In the genomic region with DNA sequence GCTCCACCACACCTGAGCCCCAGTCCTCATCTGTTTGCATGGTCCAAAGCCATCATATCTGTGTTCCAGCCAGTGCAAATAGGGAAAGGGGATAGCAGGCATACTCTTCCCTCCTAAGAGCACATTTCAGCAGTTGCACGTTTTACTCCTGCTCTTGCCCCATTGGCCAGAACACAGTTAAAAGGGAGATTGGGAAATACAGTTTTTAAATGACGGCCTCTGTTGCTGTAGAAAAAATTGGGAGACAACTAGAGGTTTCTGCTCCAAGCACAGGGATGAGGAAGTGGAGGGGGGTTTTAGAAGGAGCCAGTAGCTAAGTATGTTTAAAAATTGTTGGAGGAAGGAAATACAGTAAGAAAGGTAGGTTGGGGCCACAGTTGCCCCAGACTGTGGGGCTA, we compare ENCODE assay signal across 19 cellular contexts. TPM values are rescaled to one million over a fixed set of nuclear protein-coding genes. Genes with fewer than 3 reads are reported as not detected.
DNase-seq lines count a peak whose midpoint lies in the region; ATAC-seq and TF ChIP-seq lines count a peak whose summit lies in the region.
"Had no signal": no experiment of that assay in that cellular context is flagged by ENCODE, and none has a peak within 500 bp of the region (broad histone marks: within the 10 kb centered on the region; RNA-seq: fewer than 3 reads in every experiment).

No MANE protein-coding gene starts in this region.

- peak overlapping the region; percentile 22 for H3K4me2 ChIP-seq in GM23248 (ENCODE audit: unreplicated experiment)

- H3K36me3 Mint-ChIP-seq in osteocyte (ENCODE audit: unreplicated experiment) = no peaks in the 10 kb centered on the region

- no peaks in the 10 kb centered on the region for H3K36me3 ChIP-seq in GM23248 (ENCODE audit: low read depth)
- no peaks in the 10 kb centered on the region for H3K36me3 ChIP-seq in RWPE2 (ENCODE audit: low read depth)
- H3K36me3 ChIP-seq in HAP-1 (replicated peaks) = no peaks in the 10 kb centered on the region
- H3K36me3 ChIP-seq in breast epithelium = no peaks in the 10 kb centered on the region

- ATAC-seq in RWPE2 (ENCODE audit: low read depth) (no peak), HG03520 (IDR thresholded peaks at IDR 0.05; ENCODE audit: unreplicated experiment) (no peak)
- ATAC-seq: Panc1, T-helper 17 cell had no signal

- peak; percentile 7 for TF ChIP-seq CTCF in RWPE2 (IDR thresholded peaks at IDR 0.05; ENCODE audit: poor library complexity, severe bottlenecking)
- no peak for TF ChIP-seq CTCF in osteocyte (IDR thresholded peaks at IDR 0.05)
- no peak for TF ChIP-seq CTCF in breast epithelium (IDR thresholded peaks at IDR 0.05)

- H3K27ac Mint-ChIP-seq in osteocyte (ENCODE audit: unreplicated experiment) = no peak overlapping the region
- H3K27ac Mint-ChIP-seq: CD4-positive, alpha-beta T cell; T-helper 17 cell had no signal

- in situ Hi-C loops in GM23248 (cut with MboI) = no loop called here
- in situ Hi-C loops in HAP-1 (cut with MboI; ENCODE audit: low sequenced_read_pairs) = no loop called here

- H3K4me3 ChIP-seq in GM23248 (no peak overlapping the region), RWPE2 (ENCODE audit: severe bottlenecking) (no peak overlapping the region), HAP-1 (no peak overlapping the region), breast epithelium (no peak overlapping the region)

- no peak overlapping the region for H3K9ac ChIP-seq in GM23248

- 26 to 32% methylated on average over 2 of the region's 2 CpGs for WGBS in GM23248 (ENCODE audit: low coverage in 1 of 2, low lambda C conversion rate in 2 of 2, missing lambda C conversion rate in 2 of 2), 2 experiments

- H3K4me3 Mint-ChIP-seq in osteocyte (ENCODE audit: unreplicated experiment) = no peak overlapping the region
- H3K4me3 Mint-ChIP-seq: CD4-positive, alpha-beta T cell; T-helper 17 cell had no signal

- DNase-seq in GM23248 = no peak
- peak; percentile 41 for DNase-seq in MV-4-11 (lab: John Stamatoyannopoulos, UW)
- no peak for DNase-seq in RWPE2 (ENCODE audit: low spot score)
- peak; percentile 32 for DNase-seq in osteocyte (ENCODE audit: extremely low spot score, unreplicated experiment)
- no peak for DNase-seq in HAP-1 (ENCODE audit: low spot score in 2 of 2)
- DNase-seq in breast epithelium (ENCODE audit: low spot score in 2 of 2) = no peak
- DNase-seq: Caco-2; CD4-positive, alpha-beta T cell; DMS 273 treated with DMSO at 0.1 percent for 48 hours; DMS79 treated with DMSO at 0.1 percent for 48 hours; KG1; NCI-H1417; NCI-H1694 treated with DMSO at 0.1 percent for 48 hours; NCI-H2081 treated with DMSO at 0.1 percent for 48 hours; NCI-H2171 treated with DMSO at 0.1 percent for 48 hours; NCI-H446; T-helper 17 cell had no signal

- peaks cover 21% of the 10 kb centered on the region for H3K4me1 ChIP-seq in GM23248 (ENCODE audit: insufficient read depth)
- H3K4me1 ChIP-seq in RWPE2 (ENCODE audit: insufficient read depth, poor library complexity, severe bottlenecking) = no peaks in the 10 kb centered on the region
- H3K4me1 ChIP-seq in HAP-1 = no peaks in the 10 kb centered on the region
- H3K4me1 ChIP-seq in breast epithelium = no peaks in the 10 kb centered on the region
- H3K4me1 ChIP-seq: Caco-2 had no signal

- H3K9me3 ChIP-seq in GM23248 (ENCODE audit: low read depth) (no peaks in the 10 kb centered on the region), RWPE2 (ENCODE audit: severe bottlenecking) (no peaks in the 10 kb centered on the region), HAP-1 (no peaks in the 10 kb centered on the region), breast epithelium (no peaks in the 10 kb centered on the region)
- H3K9me3 ChIP-seq: Caco-2 had no signal

- H3K9me3 Mint-ChIP-seq in osteocyte (ENCODE audit: unreplicated experiment) = no peaks in the 10 kb centered on the region
- H3K9me3 Mint-ChIP-seq: CD4-positive, alpha-beta T cell had no signal

- no peaks in the 10 kb centered on the region for H3K79me2 ChIP-seq in GM23248 (ENCODE audit: insufficient read depth)

- H2AFZ ChIP-seq in GM23248 = no peak overlapping the region

- no peak for TF ChIP-seq POLR2A in breast epithelium (IDR thresholded peaks at IDR 0.05)

- no peaks in the 10 kb centered on the region for H3K4me1 Mint-ChIP-seq in osteocyte (ENCODE audit: unreplicated experiment)
- H3K4me1 Mint-ChIP-seq: T-helper 17 cell had no signal

- H3F3A ChIP-seq in GM23248 (ENCODE audit: insufficient read depth) = peaks cover 14% of the 10 kb centered on the region; the same call in 1 of the 2 replicates

- H3K27ac ChIP-seq in GM23248 (no peak overlapping the region), RWPE2 (ENCODE audit: poor library complexity, severe bottlenecking) (no peak overlapping the region), breast epithelium (no peak overlapping the region)

- no peaks in the 10 kb centered on the region for H4K20me1 ChIP-seq in GM23248 (ENCODE audit: insufficient read depth)

- peaks cover 48% of the 10 kb centered on the region for H3K27me3 ChIP-seq in GM23248 (replicated peaks; ENCODE audit: insufficient read depth)
- peaks cover 43% of the 10 kb centered on the region for H3K27me3 ChIP-seq in RWPE2 (ENCODE audit: insufficient read depth, poor library complexity, severe bottlenecking)
- peaks cover 26% of the 10 kb centered on the region for H3K27me3 ChIP-seq in HAP-1 (ENCODE audit: low read depth)
- H3K27me3 ChIP-seq in breast epithelium = peaks cover 0 to 9% of the 10 kb centered on the region in 2 donors

- intact Hi-C loops in breast epithelium (cut with DNase I; ENCODE audit: low total_unique reads) = no loop called here

- no peaks in the 10 kb centered on the region for H3K9me2 ChIP-seq in GM23248 (ENCODE audit: insufficient read depth)

- H3K27me3 Mint-ChIP-seq in osteocyte (ENCODE audit: unreplicated experiment) = peaks cover 50% of the 10 kb centered on the region

RNA-seq across cellular contexts. Expression of a gene that starts 14.6 kb away (rescaled TPM):
- total RNA-seq in GM23248 (2014; rRNA removed; shearing (Covaris generic)) = 15.2 and 19.7 TPM in 2 replicates
- 5.9 and 6.9 TPM in 2 replicates for polyA plus RNA-seq in GM23248 (2016; fragmentation: Nextera tagmentation; extraction: Ambion mirVana)
- total RNA-seq in osteocyte (15.6 and 16.3 TPM in 2 replicates), breast epithelium (10 to 100 TPM; 15.2 to 26.3 (median 16.7) TPM)

Comparison
In these comparisons a context has a peak if more than half of its experiments do, and no peak if none do; other contexts are left out.
1. DNase-seq: peak in MV-4-11 (single experiment) and osteocyte (single experiment); none in GM23248 (single experiment), RWPE2 (single experiment), HAP-1 (0 of 2) and breast epithelium (0 of 2).